Comparison of ENCODE assay signal across 8 cellular contexts in the genomic region with DNA sequence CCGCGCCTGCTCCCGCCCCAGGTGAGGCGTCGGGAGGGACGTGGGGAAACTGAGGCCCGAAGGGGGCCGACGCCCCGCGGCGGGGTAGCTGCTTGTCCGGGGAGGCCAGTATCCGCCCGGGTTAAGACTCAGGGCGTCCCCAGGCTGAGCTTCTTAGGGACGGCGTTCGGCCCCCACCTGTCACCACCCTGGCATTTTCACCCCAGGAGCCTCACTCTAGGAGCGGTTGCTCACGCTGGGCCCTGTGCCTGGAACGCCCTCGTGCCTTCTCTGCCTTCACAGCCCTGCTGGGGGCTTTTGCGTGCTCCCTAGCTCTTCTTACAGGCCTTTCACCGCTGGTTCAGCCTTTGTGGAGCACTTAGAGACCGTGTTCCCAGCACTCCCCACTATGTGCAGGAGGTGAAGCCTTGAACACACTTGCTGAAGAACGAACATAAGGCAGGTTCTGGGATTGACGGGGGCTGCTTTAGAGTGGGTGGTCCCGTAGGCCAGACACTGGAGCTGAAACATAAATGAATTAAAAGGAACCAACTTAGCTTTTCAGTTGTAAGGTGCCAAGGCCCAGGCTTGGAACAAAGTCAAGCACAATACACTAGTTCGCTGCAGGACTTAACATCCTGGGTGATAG. TPM values are rescaled to one million over a fixed set of nuclear protein-coding genes. Genes with fewer than 3 reads are reported as not detected.
A peak's percentile ranks its signal among the peaks of the same experiment; 100 is the strongest.
DNase-seq lines count a peak whose midpoint lies in the region; ATAC-seq and TF ChIP-seq lines count a peak whose summit lies in the region.

No MANE protein-coding gene starts in this region.

- H3K27me3 ChIP-seq in adipocyte (replicated peaks; ENCODE audit: control insufficient read depth, insufficient read depth, low read length) (no peaks in the 10 kb centered on the region), left ventricle myocardium inferior (ENCODE audit: low read depth) (no peaks in the 10 kb centered on the region)

- H3K9me3 ChIP-seq in adipocyte (ENCODE audit: control insufficient read depth, low read length) (no peaks in the 10 kb centered on the region), left ventricle myocardium inferior (replicated peaks) (no peaks in the 10 kb centered on the region)

- H3K27ac ChIP-seq in RWPE1 (peak overlapping the region; percentile 87), left ventricle myocardium inferior (replicated peaks) (peak overlapping the region; percentile 97)

- ATAC-seq in HG03066 (IDR thresholded peaks at IDR 0.05; ENCODE audit: low read depth, unreplicated experiment) (peak; percentile 10), GM21717 (IDR thresholded peaks at IDR 0.05; ENCODE audit: unreplicated experiment) (no peak)

- H3K4me1 ChIP-seq in adipocyte (ENCODE audit: control insufficient read depth, insufficient read depth, low read length): peaks cover 32% of the 10 kb centered on the region
- peaks cover 58% of the 10 kb centered on the region for H3K4me1 ChIP-seq in left ventricle myocardium inferior

- H3K9ac ChIP-seq in adipocyte (ENCODE audit: low read length): peak overlapping the region; percentile 92

- H3K36me3 ChIP-seq in adipocyte (ENCODE audit: control insufficient read depth, insufficient read depth, low read length, severe bottlenecking): no peaks in the 10 kb centered on the region
- no peaks in the 10 kb centered on the region for H3K36me3 ChIP-seq in left ventricle myocardium inferior

- POLR2A ChIA-PET in RWPE1 (lab: Yijun Ruan, JAX; ENCODE audit: low non-redundant PET): no interaction called here

- DNase-seq in NCI-H345 (lab: John Stamatoyannopoulos, UW) (peak; percentile 29), NCI-H345 treated with DMSO at 0.1 percent for 48 hours (lab: John Stamatoyannopoulos, UW; ENCODE audit: unreplicated experiment) (no peak), RWPE1 (ENCODE audit: low spot score) (no peak), adipocyte (ENCODE audit: low read depth) (peak; percentile 76), left ventricle myocardium inferior (peak; percentile 43), posterior vena cava (ENCODE audit: low spot score) (peak; percentile 83)

- H3K4me3 ChIP-seq in adipocyte (ENCODE audit: low read length) (peak overlapping the region; percentile 94), left ventricle myocardium inferior (peak overlapping the region; percentile 91)

- TF ChIP-seq CTCF in RWPE1 (conservative IDR thresholded peaks at IDR 0.05; ENCODE audit: low read depth) (no peak), left ventricle myocardium inferior (IDR thresholded peaks at IDR 0.05; ENCODE audit: borderline replicate concordance) (no peak)

- CTCF ChIA-PET in RWPE1 (lab: Yijun Ruan, JAX): no interaction called here

- intact Hi-C loops in left ventricle myocardium inferior (cut with micrococcal nuclease): no loop called here
- intact Hi-C loops in posterior vena cava (cut with DNase I): no loop called here

RNA-seq across cellular contexts. Expression of gene ZNF839, which starts 0.6 kb away (rescaled TPM):
- total RNA-seq in left ventricle myocardium inferior: 6.9 TPM
- 1 to 10 TPM; 5.0 to 6.6 TPM for total RNA-seq in posterior vena cava

RNA-seq across cellular contexts. Expression of gene MOK, which starts 15.2 kb away (rescaled TPM):
- total RNA-seq in left ventricle myocardium inferior (12.2 TPM), posterior vena cava (10 to 100 TPM in 1 of 2 donors, 1 to 10 TPM in 1; 8.4 to 10.0 TPM)

RNA-seq across cellular contexts. Expression of gene CINP, which starts 42.5 kb away (rescaled TPM):
- total RNA-seq in left ventricle myocardium inferior (33.4 TPM), posterior vena cava (10 to 100 TPM; 27.4 to 30.7 TPM)

RNA-seq across cellular contexts. Expression of gene TECPR2, which starts 42.6 kb away (rescaled TPM):
- total RNA-seq in left ventricle myocardium inferior (20.0 TPM), posterior vena cava (10 to 100 TPM; 34.3 to 45.5 TPM)

Comparison
In these comparisons a context has a peak if more than half of its experiments do, and no peak if none do; other contexts are left out.
1. DNase-seq: peak in NCI-H345 (single experiment), adipocyte (single experiment), left ventricle myocardium inferior (single experiment) and posterior vena cava (single experiment); none in NCI-H345 treated with DMSO at 0.1 percent for 48 hours (single experiment) and RWPE1 (single experiment).